ENCODE assay signal across 18 cellular contexts in genomic region chr1:206908038-206908437, GRCh38. TPM values are rescaled to one million over a fixed set of nuclear protein-coding genes. Genes with fewer than 3 reads are reported as not detected.
A peak's percentile ranks its signal among the peaks of the same experiment; 100 is the strongest.
DNase-seq lines count a peak whose midpoint lies in the region; ATAC-seq and TF ChIP-seq lines count a peak whose summit lies in the region.
"Had no signal": no experiment of that assay in that cellular context is flagged by ENCODE, and none has a peak within 500 bp of the region (broad histone marks: within the 10 kb centered on the region; RNA-seq: fewer than 3 reads in every experiment).

No MANE protein-coding gene starts in this region.

- H3K9me3 Mint-ChIP-seq in activated naive CD8-positive, alpha-beta T cell (ENCODE audit: low read depth), result no peaks in the 10 kb centered on the region
- H3K9me3 Mint-ChIP-seq in activated naive CD8-positive, alpha-beta T cell treated with anti-CD3 and anti-CD28 coated beads for 36 hours, result no peaks in the 10 kb centered on the region
- H3K9me3 Mint-ChIP-seq in T-cell (no peaks in the 10 kb centered on the region), glutamatergic neuron (ENCODE audit: unreplicated experiment) (peaks cover 3% of the 10 kb centered on the region)
- no peaks in the 10 kb centered on the region for H3K9me3 Mint-ChIP-seq in stimulated activated naive B cell treated with anti-CD40 and anti-IgM and Interleukin-4, amounts not matched to agents 10 μg/mL and 1 μg/mL and 100 μg/mL, for 72 hours
- H3K9me3 Mint-ChIP-seq: activated CD4-positive, alpha-beta T cell treated with anti-CD3 and anti-CD28 coated beads, Interleukin-2, amount 10 ng/mL, durations not matched to agents 7 days and 5 days had no signal

- peaks cover 22% of the 10 kb centered on the region for H3K36me3 Mint-ChIP-seq in activated naive CD8-positive, alpha-beta T cell
- H3K36me3 Mint-ChIP-seq in activated naive CD8-positive, alpha-beta T cell treated with anti-CD3 and anti-CD28 coated beads for 36 hours, result peaks cover 47% of the 10 kb centered on the region
- H3K36me3 Mint-ChIP-seq in T-cell (peaks cover 66% of the 10 kb centered on the region), glutamatergic neuron (ENCODE audit: unreplicated experiment) (no peaks in the 10 kb centered on the region)
- peaks cover 61 to 79% of the 10 kb centered on the region in 2 donors for H3K36me3 Mint-ChIP-seq in stimulated activated naive B cell treated with anti-CD40 and anti-IgM and Interleukin-4, amounts not matched to agents 10 μg/mL and 1 μg/mL and 100 μg/mL, for 72 hours

- H3K27ac Mint-ChIP-seq in activated naive CD8-positive, alpha-beta T cell, result peak overlapping the region; percentile 79
- no peak overlapping the region for H3K27ac Mint-ChIP-seq in activated naive CD8-positive, alpha-beta T cell treated with anti-CD3 and anti-CD28 coated beads for 36 hours
- H3K27ac Mint-ChIP-seq in T-cell, result peak overlapping the region; percentile 89 to 90
- no peak overlapping the region for H3K27ac Mint-ChIP-seq in glutamatergic neuron (ENCODE audit: unreplicated experiment)
- peak overlapping the region; percentile 82 for H3K27ac Mint-ChIP-seq in stimulated activated naive B cell treated with anti-CD40 and anti-IgM and Interleukin-4, amounts not matched to agents 10 μg/mL and 1 μg/mL and 100 μg/mL, for 72 hours

- H3K4me1 Mint-ChIP-seq in activated naive CD8-positive, alpha-beta T cell (ENCODE audit: low read depth), result peaks cover 87% of the 10 kb centered on the region
- H3K4me1 Mint-ChIP-seq in activated naive CD8-positive, alpha-beta T cell treated with anti-CD3 and anti-CD28 coated beads for 36 hours, result peaks cover 74% of the 10 kb centered on the region
- H3K4me1 Mint-ChIP-seq in T-cell (peaks cover 87 to 93% (median 90%) of the 10 kb centered on the region in 3 donors), glutamatergic neuron (ENCODE audit: low read depth, unreplicated experiment) (no peaks in the 10 kb centered on the region)
- H3K4me1 Mint-ChIP-seq in stimulated activated naive B cell treated with anti-CD40 and anti-IgM and Interleukin-4, amounts not matched to agents 10 μg/mL and 1 μg/mL and 100 μg/mL, for 72 hours, result peaks cover 71 to 94% of the 10 kb centered on the region in 2 donors

- H3K27me3 Mint-ChIP-seq in activated naive CD8-positive, alpha-beta T cell, result no peaks in the 10 kb centered on the region
- H3K27me3 Mint-ChIP-seq in activated naive CD8-positive, alpha-beta T cell treated with anti-CD3 and anti-CD28 coated beads for 36 hours, result no peaks in the 10 kb centered on the region
- H3K27me3 Mint-ChIP-seq in T-cell (no peaks in the 10 kb centered on the region), glutamatergic neuron (ENCODE audit: unreplicated experiment) (peaks cover 8% of the 10 kb centered on the region)
- no peaks in the 10 kb centered on the region for H3K27me3 Mint-ChIP-seq in stimulated activated naive B cell treated with anti-CD40 and anti-IgM and Interleukin-4, amounts not matched to agents 10 μg/mL and 1 μg/mL and 100 μg/mL, for 72 hours
- H3K27me3 Mint-ChIP-seq: activated CD4-positive, alpha-beta T cell treated with anti-CD3 and anti-CD28 coated beads, Interleukin-2, amount 10 ng/mL, durations not matched to agents 7 days and 5 days had no signal

- POLR2A ChIA-PET in T-cell (lab: Charles Lee), result no interaction called here

- H3K4me3 Mint-ChIP-seq in activated naive CD8-positive, alpha-beta T cell, result peak overlapping the region; percentile 58
- H3K4me3 Mint-ChIP-seq in activated naive CD8-positive, alpha-beta T cell treated with anti-CD3 and anti-CD28 coated beads for 36 hours, result no peak overlapping the region
- peak overlapping the region in 1 of 3 donors; percentile 18 for H3K4me3 Mint-ChIP-seq in T-cell
- H3K4me3 Mint-ChIP-seq in glutamatergic neuron (ENCODE audit: unreplicated experiment), result peak overlapping the region; percentile 18
- H3K4me3 Mint-ChIP-seq in stimulated activated naive B cell treated with anti-CD40 and anti-IgM and Interleukin-4, amounts not matched to agents 10 μg/mL and 1 μg/mL and 100 μg/mL, for 72 hours, result peak overlapping the region; percentile 37 to 58

- ATAC-seq in T-cell (replicated peaks in 1 of 4), result no peak
- no peak for ATAC-seq in stimulated activated naive B cell treated with anti-CD40 and anti-IgM and Interleukin-4, amounts not matched to agents 10 μg/mL and 1 μg/mL and 100 μg/mL, for 72 hours (replicated peaks)
- no peak for ATAC-seq in HG02610 (IDR thresholded peaks at IDR 0.05; ENCODE audit: unreplicated experiment)

- CTCF ChIA-PET in T-cell (lab: Charles Lee), result interaction anchor here (0.7 to 1.7 kb wide), 11 partner anchors 11 to 183 kb away, joined by 3 to 8 read pairs (median 4); partner anchors contain the start of gene IL20 (in 2 of the 2)

- no peak for DNase-seq in activated naive CD8-positive, alpha-beta T cell treated with anti-CD3 and anti-CD28 coated beads for 36 hours
- DNase-seq in T-cell, result no peak
- DNase-seq in glutamatergic neuron, result no peak
- DNase-seq in stimulated activated naive B cell treated with anti-CD40 and anti-IgM and Interleukin-4, amounts not matched to agents 10 μg/mL and 1 μg/mL and 100 μg/mL, for 72 hours, result no peak
- DNase-seq in stimulated activated CD8-positive, alpha-beta memory T cell treated with anti-CD3 and anti-CD28 coated beads, Interleukin-4, amount 100 ng/mL, for 48 hours, result no peak
- no peak for DNase-seq in substantia nigra (lab: John Stamatoyannopoulos, UW)
- DNase-seq: activated CD4-positive, alpha-beta T cell treated with anti-CD3 and anti-CD28 coated beads, Interleukin-2, amount 10 ng/mL, durations not matched to agents 7 days and 5 days; NCI-H2081 treated with DMSO at 0.1 percent for 48 hours; nucleus accumbens; PC-9; stimulated activated CD4-positive, alpha-beta T cell treated with anti-CD3 and anti-CD28 coated beads, Interleukin-15, amount 100 ng/mL, for 24 hours had no signal

- no peak overlapping the region for H3K27ac ChIP-seq in substantia nigra (ENCODE audit: low read depth, low read length, poor library complexity, severe bottlenecking)
- H3K27ac ChIP-seq: ascending aorta, PC-9, right atrium auricular region, vagina had no signal

- no peak for TF ChIP-seq CTCF in glutamatergic neuron (IDR thresholded peaks at IDR 0.05; ENCODE audit: partially characterized antibody, unreplicated experiment)

RNA-seq across cellular contexts. Expression of gene IL24, which starts 10.8 kb away (rescaled TPM):
- total RNA-seq in activated naive CD8-positive, alpha-beta T cell treated with anti-CD3 and anti-CD28 coated beads for 36 hours, result under 1 TPM; 0.54 to 0.72 TPM
- under 1 TPM in 2 of 5 donors, not detected in 3; 0.18 to 0.22 TPM for total RNA-seq in T-cell
- total RNA-seq in glutamatergic neuron (ENCODE audit: unreplicated experiment), result not detected
- total RNA-seq: activated CD4-positive, alpha-beta T cell treated with anti-CD3 and anti-CD28 coated beads, Interleukin-2, amount 10 ng/mL, durations not matched to agents 7 days and 5 days; ascending aorta; PC-9 had no signal

RNA-seq across cellular contexts. Expression of gene FCMR, which starts 13.7 kb away (rescaled TPM):
- 10 to 100 TPM; 42.9 to 45.5 TPM for total RNA-seq in activated naive CD8-positive, alpha-beta T cell treated with anti-CD3 and anti-CD28 coated beads for 36 hours
- 100 to 1,000 TPM; 275 to 576 (median 453) TPM for total RNA-seq in T-cell
- total RNA-seq in glutamatergic neuron (ENCODE audit: unreplicated experiment), result not detected

RNA-seq across cellular contexts. Expression of gene PIGR, which starts 38.2 kb away (rescaled TPM):
- total RNA-seq in activated naive CD8-positive, alpha-beta T cell treated with anti-CD3 and anti-CD28 coated beads for 36 hours, result under 1 TPM; 0.08 to 0.10 TPM
- total RNA-seq in T-cell (1 to 10 TPM in 3 of 5 donors, not detected in 2; 2.7 to 6.7 (median 3.2) TPM), glutamatergic neuron (ENCODE audit: unreplicated experiment) (not detected)
- total RNA-seq: activated CD4-positive, alpha-beta T cell treated with anti-CD3 and anti-CD28 coated beads, Interleukin-2, amount 10 ng/mL, durations not matched to agents 7 days and 5 days; kidney epithelial cell; PC-9; right atrium auricular region; SK-MEL-5 had no signal

RNA-seq across cellular contexts. Expression of gene IL20, which starts 42.6 kb away (rescaled TPM):
- total RNA-seq in activated naive CD8-positive, alpha-beta T cell treated with anti-CD3 and anti-CD28 coated beads for 36 hours, result not detected
- not detected for total RNA-seq in T-cell
- not detected for total RNA-seq in glutamatergic neuron (ENCODE audit: unreplicated experiment)
- total RNA-seq: activated CD4-positive, alpha-beta T cell treated with anti-CD3 and anti-CD28 coated beads, Interleukin-2, amount 10 ng/mL, durations not matched to agents 7 days and 5 days; ascending aorta; kidney epithelial cell; PC-9; SK-MEL-5; vagina had no signal

Comparison
In these comparisons a context has a peak if more than half of its experiments do, and no peak if none do; other contexts are left out.
1. H3K27ac Mint-ChIP-seq: peak in activated naive CD8-positive, alpha-beta T cell (single experiment), T-cell (2 of 2) and stimulated activated naive B cell treated with anti-CD40 and anti-IgM and Interleukin-4, amounts not matched to agents 10 μg/mL and 1 μg/mL and 100 μg/mL, for 72 hours (single experiment); none in activated naive CD8-positive, alpha-beta T cell treated with anti-CD3 and anti-CD28 coated beads for 36 hours (single experiment) and glutamatergic neuron (single experiment).
2. RNA of gene FCMR, which starts 13.7 kb away (total RNA-seq): 275 to 576 TPM in T-cell and 42.9 to 45.5 TPM in activated naive CD8-positive, alpha-beta T cell treated with anti-CD3 and anti-CD28 coated beads for 36 hours; not detected in glutamatergic neuron (single experiment); every median in the first group is over 10 times any median in the second.